In the genomic region with DNA sequence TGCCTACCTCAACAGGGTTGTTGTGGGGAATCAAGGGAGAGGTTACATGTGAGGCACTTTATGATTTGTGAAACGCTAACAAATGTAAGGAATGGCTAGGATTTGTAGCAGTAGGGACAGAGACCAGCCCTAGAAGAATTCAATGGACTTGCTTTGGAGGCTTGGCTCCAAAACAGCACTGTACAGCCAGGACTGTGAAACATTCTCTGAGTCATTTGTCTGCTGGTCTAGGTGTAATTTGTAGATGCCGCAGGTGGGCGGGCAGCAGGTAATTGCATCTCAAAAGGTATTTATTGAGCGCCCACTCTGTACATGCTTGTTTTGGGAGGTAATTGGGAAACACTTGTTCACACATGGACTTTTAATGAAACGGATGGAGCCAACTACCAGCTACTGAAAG, we compare ENCODE assay signal across 17 cellular contexts. TPM values are rescaled to one million over a fixed set of nuclear protein-coding genes. Genes with fewer than 3 reads are reported as not detected.
DNase-seq lines count a peak whose midpoint lies in the region; ATAC-seq and TF ChIP-seq lines count a peak whose summit lies in the region.
"Had no signal": no experiment of that assay in that cellular context is flagged by ENCODE, and none has a peak within 500 bp of the region (broad histone marks: within the 10 kb centered on the region; RNA-seq: fewer than 3 reads in every experiment).

No MANE protein-coding gene starts in this region.

- H3K27ac ChIP-seq in RWPE2 (ENCODE audit: poor library complexity, severe bottlenecking), result peak overlapping the region; percentile 87
- H3K27ac ChIP-seq in epithelial cell of prostate, result peak overlapping the region; percentile 93
- H3K27ac ChIP-seq in CD8-positive, alpha-beta memory T cell (ENCODE audit: low read depth, low read length), result no peak overlapping the region
- no peak overlapping the region for H3K27ac ChIP-seq in CD4-positive, alpha-beta T cell (ENCODE audit: low read depth, low read length)
- H3K27ac ChIP-seq: BLaER1 had no signal

- no peak for TF ChIP-seq CTCF in CD14-positive monocyte (IDR thresholded peaks at IDR 0.05)
- TF ChIP-seq CTCF in RWPE2 (IDR thresholded peaks at IDR 0.05; ENCODE audit: poor library complexity, severe bottlenecking), result no peak
- no peak for TF ChIP-seq CTCF in CD4-positive, alpha-beta T cell (IDR thresholded peaks at IDR 0.05)

- no peaks in the 10 kb centered on the region for H3K27me3 ChIP-seq in RWPE2 (ENCODE audit: insufficient read depth, poor library complexity, severe bottlenecking)
- no peaks in the 10 kb centered on the region for H3K27me3 ChIP-seq in CD8-positive, alpha-beta memory T cell (ENCODE audit: insufficient read depth, low read length, poor library complexity, severe bottlenecking)
- peaks cover 3% of the 10 kb centered on the region for H3K27me3 ChIP-seq in CD4-positive, alpha-beta T cell (ENCODE audit: control insufficient read depth, insufficient read depth, low read length)
- H3K27me3 ChIP-seq: BLaER1 had no signal

- peak; percentile 79 for ATAC-seq in RWPE2 (ENCODE audit: low read depth)
- no peak for ATAC-seq in naive thymus-derived CD8-positive, alpha-beta T cell
- no peak for ATAC-seq in CD4-positive, alpha-beta T cell (ENCODE audit: poor library complexity)

- no peak overlapping the region for H3K4me3 ChIP-seq in RWPE2 (ENCODE audit: severe bottlenecking)
- H3K4me3 ChIP-seq in CD8-positive, alpha-beta memory T cell (ENCODE audit: low read length), result no peak overlapping the region
- H3K4me3 ChIP-seq: BLaER1 had no signal

- POLR2A ChIA-PET in naive thymus-derived CD8-positive, alpha-beta T cell (lab: Charles Lee), result interaction anchor here (1.1 to 1.6 kb wide), 2 partner anchors 11 to 14 kb away, joined by 4 to 5 read pairs; no protein-coding TSS in a partner anchor
- POLR2A ChIA-PET in CD8-positive, alpha-beta memory T cell (lab: Charles Lee), result no interaction called here
- POLR2A ChIA-PET in activated CD4-positive, alpha-beta memory T cell treated with anti-CD3 and anti-CD28 coated beads, Interleukin-2, amount 10 ng/mL, durations not matched to agents 7 days and 5 days (lab: Charles Lee), result no interaction called here
- POLR2A ChIA-PET in CD4-positive, alpha-beta T cell (lab: Charles Lee), result interaction anchor here (0.8 to 1.1 kb wide), 4 partner anchors 10 to 77 kb away, joined by 3 read pairs; a partner anchor contains a TSS

- DNase-seq in CD14-positive monocyte (ENCODE audit: low spot score) (no peak), RWPE2 (ENCODE audit: low spot score) (no peak), epithelial cell of prostate (ENCODE audit: low read depth, low spot score) (peak; percentile 68), KBM-7 (no peak)
- no peak for DNase-seq in naive thymus-derived CD8-positive, alpha-beta T cell
- no peak for DNase-seq in CD8-positive, alpha-beta memory T cell
- DNase-seq in activated CD4-positive, alpha-beta memory T cell treated with anti-CD3 and anti-CD28 coated beads, Interleukin-2, amount 10 ng/mL, durations not matched to agents 7 days and 5 days, result no peak
- DNase-seq in CD4-positive, alpha-beta T cell, result no peak
- DNase-seq: 8988T, HCEC 1CT, NCI-H1436 treated with DMSO at 0.1 percent for 48 hours, NCI-H2081, NCI-H524 treated with DMSO at 0.1 percent for 48 hours, RPMI8226 had no signal

- H3K36me3 Mint-ChIP-seq in CD14-positive monocyte, result no peaks in the 10 kb centered on the region
- H3K36me3 Mint-ChIP-seq in naive thymus-derived CD8-positive, alpha-beta T cell, result peaks cover 0 to 3% (median 0%) of the 10 kb centered on the region in 3 donors
- H3K36me3 Mint-ChIP-seq in CD8-positive, alpha-beta memory T cell, result no peaks in the 10 kb centered on the region
- no peaks in the 10 kb centered on the region for H3K36me3 Mint-ChIP-seq in activated CD4-positive, alpha-beta memory T cell treated with anti-CD3 and anti-CD28 coated beads, Interleukin-2, amount 10 ng/mL, durations not matched to agents 7 days and 5 days (ENCODE audit: low read depth)
- no peaks in the 10 kb centered on the region for H3K36me3 Mint-ChIP-seq in CD4-positive, alpha-beta T cell (ENCODE audit: low read depth)
- H3K36me3 Mint-ChIP-seq: IgD-negative memory B cell had no signal

- peak overlapping the region in 6 of 7 donors; percentile 20 to 84 (median 67) for H3K27ac Mint-ChIP-seq in CD14-positive monocyte
- peak overlapping the region in 6 of 10 donors; percentile 13 to 87 (median 46) for H3K27ac Mint-ChIP-seq in naive thymus-derived CD8-positive, alpha-beta T cell
- H3K27ac Mint-ChIP-seq in CD8-positive, alpha-beta memory T cell, result no peak overlapping the region
- H3K27ac Mint-ChIP-seq in activated CD4-positive, alpha-beta memory T cell treated with anti-CD3 and anti-CD28 coated beads, Interleukin-2, amount 10 ng/mL, durations not matched to agents 7 days and 5 days, result no peak overlapping the region
- no peak overlapping the region for H3K27ac Mint-ChIP-seq in CD4-positive, alpha-beta T cell
- H3K27ac Mint-ChIP-seq: IgD-negative memory B cell had no signal

- CTCF ChIA-PET in CD8-positive, alpha-beta memory T cell (lab: Charles Lee), result interaction anchor here (1.3 to 2.5 kb wide), 2 partner anchors 15 to 51 kb away, joined by 6 read pairs; no protein-coding TSS in a partner anchor
- CTCF ChIA-PET in activated CD4-positive, alpha-beta memory T cell treated with anti-CD3 and anti-CD28 coated beads, Interleukin-2, amount 10 ng/mL, durations not matched to agents 7 days and 5 days (lab: Charles Lee), result interaction anchor here (0.8 to 8.6 kb wide), 2 partner anchors 51 to 76 kb away, joined by 3 to 46 read pairs; no protein-coding TSS in a partner anchor
- CTCF ChIA-PET in CD4-positive, alpha-beta T cell (lab: Charles Lee), result interaction anchor here (1.0 kb wide), 1 partner anchor 95 kb away, joined by 3 read pairs; no protein-coding TSS in a partner anchor

- H3K9me3 ChIP-seq in RWPE2 (ENCODE audit: severe bottlenecking), result no peaks in the 10 kb centered on the region
- no peaks in the 10 kb centered on the region for H3K9me3 ChIP-seq in CD8-positive, alpha-beta memory T cell (ENCODE audit: low read length)
- no peaks in the 10 kb centered on the region for H3K9me3 ChIP-seq in CD4-positive, alpha-beta T cell (ENCODE audit: control insufficient read depth, low read length)
- H3K9me3 ChIP-seq: BLaER1 had no signal

- H3K9me3 Mint-ChIP-seq in CD14-positive monocyte, result peaks cover 0 to 4% (median 0%) of the 10 kb centered on the region in 7 donors
- H3K9me3 Mint-ChIP-seq in naive thymus-derived CD8-positive, alpha-beta T cell, result no peaks in the 10 kb centered on the region
- H3K9me3 Mint-ChIP-seq in CD8-positive, alpha-beta memory T cell, result no peaks in the 10 kb centered on the region
- H3K9me3 Mint-ChIP-seq in activated CD4-positive, alpha-beta memory T cell treated with anti-CD3 and anti-CD28 coated beads, Interleukin-2, amount 10 ng/mL, durations not matched to agents 7 days and 5 days, result no peaks in the 10 kb centered on the region
- H3K9me3 Mint-ChIP-seq in CD4-positive, alpha-beta T cell, result no peaks in the 10 kb centered on the region
- H3K9me3 Mint-ChIP-seq: IgD-negative memory B cell had no signal

- peaks cover 42% of the 10 kb centered on the region for H3K4me1 ChIP-seq in RWPE2 (ENCODE audit: insufficient read depth, poor library complexity, severe bottlenecking)
- no peaks in the 10 kb centered on the region for H3K4me1 ChIP-seq in CD8-positive, alpha-beta memory T cell (ENCODE audit: insufficient read depth, low read length)

- intact Hi-C loops in CD14-positive monocyte (cut with micrococcal nuclease), result no loop called here
- intact Hi-C loops in CD4-positive, alpha-beta T cell (cut with DNase I, micrococcal nuclease), result no loop called here

- in situ Hi-C loops in KBM-7 (cut with MboI; ENCODE audit: low pct_unique_long_range_greater_than_20kb, low sequenced_read_pairs), result no loop called here

- peaks cover 0 to 3% (median 0%) of the 10 kb centered on the region in 3 donors for H3K27me3 Mint-ChIP-seq in CD14-positive monocyte (ENCODE audit: low read depth in 3 of 3)
- no peaks in the 10 kb centered on the region for H3K27me3 Mint-ChIP-seq in naive thymus-derived CD8-positive, alpha-beta T cell
- H3K27me3 Mint-ChIP-seq in CD8-positive, alpha-beta memory T cell, result peaks cover 8 to 37% of the 10 kb centered on the region in 2 donors
- peaks cover 12% of the 10 kb centered on the region for H3K27me3 Mint-ChIP-seq in activated CD4-positive, alpha-beta memory T cell treated with anti-CD3 and anti-CD28 coated beads, Interleukin-2, amount 10 ng/mL, durations not matched to agents 7 days and 5 days
- peaks cover 15% of the 10 kb centered on the region for H3K27me3 Mint-ChIP-seq in CD4-positive, alpha-beta T cell

- H3K36me3 ChIP-seq in RWPE2 (ENCODE audit: low read depth), result no peaks in the 10 kb centered on the region
- H3K36me3 ChIP-seq in CD8-positive, alpha-beta memory T cell (ENCODE audit: insufficient read depth, low read length), result no peaks in the 10 kb centered on the region
- H3K36me3 ChIP-seq: BLaER1 had no signal

- peaks cover 46% of the 10 kb centered on the region for H3K4me1 Mint-ChIP-seq in CD14-positive monocyte
- H3K4me1 Mint-ChIP-seq in naive thymus-derived CD8-positive, alpha-beta T cell, result peaks cover 16 to 72% (median 46%) of the 10 kb centered on the region in 4 donors
- no peaks in the 10 kb centered on the region for H3K4me1 Mint-ChIP-seq in CD8-positive, alpha-beta memory T cell
- no peaks in the 10 kb centered on the region for H3K4me1 Mint-ChIP-seq in activated CD4-positive, alpha-beta memory T cell treated with anti-CD3 and anti-CD28 coated beads, Interleukin-2, amount 10 ng/mL, durations not matched to agents 7 days and 5 days
- H3K4me1 Mint-ChIP-seq in CD4-positive, alpha-beta T cell (ENCODE audit: low read depth), result peaks cover 25% of the 10 kb centered on the region

- no peak overlapping the region for H3K4me3 Mint-ChIP-seq in CD14-positive monocyte
- peak overlapping the region in 5 of 10 donors; percentile 9 to 73 (median 44) for H3K4me3 Mint-ChIP-seq in naive thymus-derived CD8-positive, alpha-beta T cell
- H3K4me3 Mint-ChIP-seq in CD8-positive, alpha-beta memory T cell, result no peak overlapping the region
- H3K4me3 Mint-ChIP-seq in activated CD4-positive, alpha-beta memory T cell treated with anti-CD3 and anti-CD28 coated beads, Interleukin-2, amount 10 ng/mL, durations not matched to agents 7 days and 5 days, result no peak overlapping the region
- H3K4me3 Mint-ChIP-seq in CD4-positive, alpha-beta T cell, result no peak overlapping the region
- H3K4me3 Mint-ChIP-seq: IgD-negative memory B cell had no signal

RNA-seq across cellular contexts. Expression of a gene that starts 11.4 kb away (rescaled TPM):
- under 1 TPM; 0.25 to 0.53 TPM for polyA plus RNA-seq in CD14-positive monocyte
- total RNA-seq in naive thymus-derived CD8-positive, alpha-beta T cell, result 1 to 10 TPM; 7.2 to 7.9 TPM
- polyA plus RNA-seq in naive thymus-derived CD8-positive, alpha-beta T cell, result 10 to 100 TPM in 2 of 3 donors, 1 to 10 TPM in 1; 4.0 to 12.8 (median 10.9) TPM
- 1 to 10 TPM; 1.4 to 2.5 TPM for total RNA-seq in CD8-positive, alpha-beta memory T cell
- polyA plus RNA-seq in CD8-positive, alpha-beta memory T cell, result 0.51 TPM
- total RNA-seq in activated CD4-positive, alpha-beta memory T cell treated with anti-CD3 and anti-CD28 coated beads, Interleukin-2, amount 10 ng/mL, durations not matched to agents 7 days and 5 days, result under 1 TPM; 0.76 to 0.93 TPM
- total RNA-seq in CD4-positive, alpha-beta T cell, result under 1 TPM; 0.73 to 0.80 TPM

RNA-seq across cellular contexts. Expression of a gene that starts 53.0 kb away (rescaled TPM):
- 1 to 10 TPM in 1 of 2 donors, under 1 TPM in 1; 0.73 to 1.3 TPM for polyA plus RNA-seq in CD14-positive monocyte
- total RNA-seq in naive thymus-derived CD8-positive, alpha-beta T cell, result 1 to 10 TPM; 1.5 to 1.8 TPM
- polyA plus RNA-seq in naive thymus-derived CD8-positive, alpha-beta T cell, result 1 to 10 TPM in 2 of 3 donors, under 1 TPM in 1; 0.66 to 2.4 (median 1.6) TPM
- under 1 TPM; 0.16 to 0.22 TPM for total RNA-seq in CD8-positive, alpha-beta memory T cell
- polyA plus RNA-seq in CD8-positive, alpha-beta memory T cell, result not detected
- total RNA-seq in activated CD4-positive, alpha-beta memory T cell treated with anti-CD3 and anti-CD28 coated beads, Interleukin-2, amount 10 ng/mL, durations not matched to agents 7 days and 5 days, result under 1 TPM; 0.25 to 0.83 TPM
- not detected for total RNA-seq in CD4-positive, alpha-beta T cell
- total RNA-seq: HT-29 had no signal
- polyA plus RNA-seq: IgD-negative memory B cell had no signal

Comparison
In these comparisons a context has a peak if more than half of its experiments do, and no peak if none do; other contexts are left out.
1. H3K27ac Mint-ChIP-seq: peak in CD14-positive monocyte (6 of 7) and naive thymus-derived CD8-positive, alpha-beta T cell (6 of 10); none in CD8-positive, alpha-beta memory T cell (0 of 8), activated CD4-positive, alpha-beta memory T cell treated with anti-CD3 and anti-CD28 coated beads, Interleukin-2, amount 10 ng/mL, durations not matched to agents 7 days and 5 days (single experiment) and CD4-positive, alpha-beta T cell (single experiment).
2. H3K27ac ChIP-seq: peak in RWPE2 (single experiment) and epithelial cell of prostate (single experiment); none in CD8-positive, alpha-beta memory T cell (single experiment) and CD4-positive, alpha-beta T cell (single experiment).
3. POLR2A ChIA-PET loops: an anchor here in naive thymus-derived CD8-positive, alpha-beta T cell (1.1 to 1.6 kb wide) and CD4-positive, alpha-beta T cell (0.8 to 1.1 kb wide); none called in CD8-positive, alpha-beta memory T cell and activated CD4-positive, alpha-beta memory T cell treated with anti-CD3 and anti-CD28 coated beads, Interleukin-2, amount 10 ng/mL, durations not matched to agents 7 days and 5 days.